17 cellular contexts compared by ENCODE assay signal in the genomic region with DNA sequence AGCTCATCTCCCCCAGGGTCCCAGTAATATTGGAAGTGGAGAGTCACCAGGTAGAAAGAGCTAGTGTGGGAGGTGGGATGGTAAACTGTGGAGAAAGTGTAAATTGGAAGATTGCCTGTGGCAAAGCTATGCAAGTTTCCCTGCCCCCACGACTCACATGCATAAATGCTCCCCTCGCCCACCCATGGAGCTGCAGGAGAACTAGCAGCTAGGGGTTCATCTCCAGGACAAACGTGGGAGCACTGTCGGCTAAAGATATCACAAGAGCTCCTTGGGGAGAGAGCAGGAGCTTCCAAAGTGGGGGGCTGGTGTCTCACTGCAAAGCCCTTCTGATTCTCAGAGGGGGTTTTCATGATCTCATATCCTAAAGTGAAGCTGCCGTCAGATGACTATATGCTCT.
A peak's percentile ranks its signal among the peaks of the same experiment; 100 is the strongest.
DNase-seq lines count a peak whose midpoint lies in the region; ATAC-seq and TF ChIP-seq lines count a peak whose summit lies in the region.
"Had no signal": no experiment of that assay in that cellular context is flagged by ENCODE, and none has a peak within 500 bp of the region (broad histone marks: within the 10 kb centered on the region; RNA-seq: fewer than 3 reads in every experiment).

No MANE protein-coding gene starts in this region.

- peak overlapping the region; percentile 72 for H2AFZ ChIP-seq in GM23338

- H3K36me3 ChIP-seq in GM23338 (ENCODE audit: insufficient read depth) (no peaks in the 10 kb centered on the region), HUES48 (ENCODE audit: control insufficient read depth, insufficient read depth, low read length) (no peaks in the 10 kb centered on the region)
- H3K36me3 ChIP-seq: BLaER1 had no signal

- H3K4me2 ChIP-seq in GM23338, result peak overlapping the region; percentile 57
- H3K4me2 ChIP-seq: BLaER1 had no signal

- no peak overlapping the region for H3K4me3 ChIP-seq in GM23338
- peak overlapping the region; percentile 4; the same call in 1 of the 2 replicates for H3K4me3 ChIP-seq in HUES48 (ENCODE audit: low read depth, low read length)
- H3K4me3 ChIP-seq: BLaER1, GM12878 had no signal

- intact Hi-C loops in dendritic cell treated with granulocyte-macrophage colony-stimulating factor and Interleukin-4, amounts not matched to agents 40 ng/mL and 50 ng/mL, for 4 days (cut with micrococcal nuclease), result no loop called here

- H3K9me2 ChIP-seq in GM23338 (ENCODE audit: insufficient read depth), result peaks cover 30% of the 10 kb centered on the region

- no peak overlapping the region for H3K4me3 Mint-ChIP-seq in GM23338
- H3K4me3 Mint-ChIP-seq in dendritic cell treated with granulocyte-macrophage colony-stimulating factor and Interleukin-4, amounts not matched to agents 40 ng/mL and 50 ng/mL, for 4 days, result no peak overlapping the region
- H3K4me3 Mint-ChIP-seq in nephron, result no peak overlapping the region
- H3K4me3 Mint-ChIP-seq: IgD-negative memory B cell had no signal

- ATAC-seq in GM23338 (no peak; the same call in 2 of the 3 replicates), GM19351 (IDR thresholded peaks at IDR 0.05; ENCODE audit: unreplicated experiment) (no peak)
- ATAC-seq: GM12878 had no signal

- DNase-seq in GM23338 (ENCODE audit: low spot score), result no peak
- DNase-seq in D341Med (ENCODE audit: low spot score), result no peak
- no peak for DNase-seq in NCI-H345 (lab: John Stamatoyannopoulos, UW)
- DNase-seq: 8988T, AML-193, DMS 273 treated with DMSO at 0.1 percent for 48 hours, DMS79, GOT3, HCEC 1CT, KG1 had no signal

- H3K4me1 ChIP-seq in GM23338 (ENCODE audit: insufficient read depth) (peaks cover 43% of the 10 kb centered on the region), HUES48 (ENCODE audit: control insufficient read depth, insufficient read depth, low read length) (peaks cover 43% of the 10 kb centered on the region)

- H3K9me3 ChIP-seq in HUES48 (ENCODE audit: control insufficient read depth, insufficient read depth, low read length), result no peaks in the 10 kb centered on the region
- H3K9me3 ChIP-seq: BLaER1 had no signal

- H3K27me3 ChIP-seq in GM23338 (ENCODE audit: insufficient read depth) (no peaks in the 10 kb centered on the region), HUES48 (ENCODE audit: control insufficient read depth, insufficient read depth, low read length) (no peaks in the 10 kb centered on the region)
- H3K27me3 ChIP-seq: BLaER1 had no signal

- no peak overlapping the region; the same call in 1 of the 2 replicates for H3K27ac ChIP-seq in GM23338 (ENCODE audit: low read depth)
- peak overlapping the region; percentile 82 for H3K27ac ChIP-seq in HUES48 (ENCODE audit: low read depth, low read length)
- H3K27ac ChIP-seq: BLaER1 had no signal

- TF ChIP-seq CTCF in GM23338 (conservative IDR thresholded peaks at IDR 0.05; ENCODE audit: low read depth in 2 of 2) (no peak), nephron (IDR thresholded peaks at IDR 0.05; ENCODE audit: unreplicated experiment in 3 of 3) (no peak)

- H3K9ac ChIP-seq in HUES48 (ENCODE audit: low read depth, low read length), result no peak overlapping the region
- H3K9ac ChIP-seq: BLaER1 had no signal

- H3K4me1 Mint-ChIP-seq in GM23338, result peaks cover 42% of the 10 kb centered on the region
- H3K4me1 Mint-ChIP-seq in dendritic cell treated with granulocyte-macrophage colony-stimulating factor and Interleukin-4, amounts not matched to agents 40 ng/mL and 50 ng/mL, for 4 days (ENCODE audit: low read depth), result peaks cover 73% of the 10 kb centered on the region
- peaks cover 35% of the 10 kb centered on the region for H3K4me1 Mint-ChIP-seq in nephron

- no peaks in the 10 kb centered on the region for H3F3A ChIP-seq in GM23338 (replicated peaks; ENCODE audit: low read depth)

- H3K36me3 Mint-ChIP-seq in GM23338 (ENCODE audit: low read depth), result peaks cover 3% of the 10 kb centered on the region; the same call in 2 of the 3 replicates
- H3K36me3 Mint-ChIP-seq in dendritic cell treated with granulocyte-macrophage colony-stimulating factor and Interleukin-4, amounts not matched to agents 40 ng/mL and 50 ng/mL, for 4 days (ENCODE audit: low read depth), result no peaks in the 10 kb centered on the region
- no peaks in the 10 kb centered on the region for H3K36me3 Mint-ChIP-seq in nephron (ENCODE audit: low read depth)

- H3K9me3 Mint-ChIP-seq in GM23338 (peaks cover 3% of the 10 kb centered on the region), nephron (peaks cover 9% of the 10 kb centered on the region)
- H3K9me3 Mint-ChIP-seq in dendritic cell treated with granulocyte-macrophage colony-stimulating factor and Interleukin-4, amounts not matched to agents 40 ng/mL and 50 ng/mL, for 4 days, result no peaks in the 10 kb centered on the region

- H3K27me3 Mint-ChIP-seq in GM23338 (ENCODE audit: insufficient read depth, low read depth, poor library complexity), result peaks cover 9% of the 10 kb centered on the region
- no peaks in the 10 kb centered on the region for H3K27me3 Mint-ChIP-seq in dendritic cell treated with granulocyte-macrophage colony-stimulating factor and Interleukin-4, amounts not matched to agents 40 ng/mL and 50 ng/mL, for 4 days
- no peaks in the 10 kb centered on the region for H3K27me3 Mint-ChIP-seq in nephron (ENCODE audit: low read depth)

- H3K27ac Mint-ChIP-seq in GM23338 (no peak overlapping the region), nephron (peak overlapping the region in 2 of 3 experiments; percentile 14 to 50)
- H3K27ac Mint-ChIP-seq in dendritic cell treated with granulocyte-macrophage colony-stimulating factor and Interleukin-4, amounts not matched to agents 40 ng/mL and 50 ng/mL, for 4 days, result peak overlapping the region; percentile 37
- H3K27ac Mint-ChIP-seq: IgD-negative memory B cell had no signal

- H4K20me1 ChIP-seq in GM23338 (replicated peaks; ENCODE audit: insufficient read depth), result no peaks in the 10 kb centered on the region
- H4K20me1 ChIP-seq: BLaER1 had no signal

- no peaks in the 10 kb centered on the region for H3K79me2 ChIP-seq in GM23338 (replicated peaks; ENCODE audit: insufficient read depth)

TF ChIP-seq in GM23338, 12 proteins besides CTCF, POLR2A, EP300 and RAD21:
- TF ChIP-seq EZH2 (IDR thresholded peaks at IDR 0.05; ENCODE audit: low read depth, unreplicated experiment) (no peak), EZH2phosphoT487 (IDR thresholded peaks at IDR 0.05; ENCODE audit: unreplicated experiment) (no peak), POLR2AphosphoS5 (IDR thresholded peaks at IDR 0.05; ENCODE audit: low read depth) (no peak), STAT1 (IDR thresholded peaks at IDR 0.05; ENCODE audit: unreplicated experiment) (no peak), ZNF331 (CRISPR knock-in tag; IDR thresholded peaks at IDR 0.05; ENCODE audit: low read depth) (no peak), NANOG (IDR thresholded peaks at IDR 0.05; ENCODE audit: borderline replicate concordance) (no peak), ZNF114 (CRISPR knock-in tag; IDR thresholded peaks at IDR 0.05) (no peak), JUNB (IDR thresholded peaks at IDR 0.05; ENCODE audit: unreplicated experiment) (no peak), CREB1 (CRISPR knock-in tag; IDR thresholded peaks at IDR 0.05; ENCODE audit: low read depth) (no peak), REST (IDR thresholded peaks at IDR 0.05; ENCODE audit: unreplicated experiment) (no peak)
